8 cellular contexts compared by ENCODE assay signal in genomic region chr19:10096615-10096963, GRCh38. TPM values are rescaled to one million over a fixed set of nuclear protein-coding genes. Genes with fewer than 3 reads are reported as not detected.
DNase-seq lines count a peak whose midpoint lies in the region; ATAC-seq and TF ChIP-seq lines count a peak whose summit lies in the region.

No MANE protein-coding gene starts in this region.

- H3K4me1 Mint-ChIP-seq in activated T-cell treated with anti-CD3 and anti-CD28 coated beads, Interleukin-2, amount 50 U/mL, for 72 hours (ENCODE audit: low read depth), result peaks cover 40% of the 10 kb centered on the region

- peaks cover 5 to 11% of the 10 kb centered on the region in 2 donors for H3K36me3 Mint-ChIP-seq in activated T-cell treated with anti-CD3 and anti-CD28 coated beads, Interleukin-2, amount 50 U/mL, for 72 hours (ENCODE audit: insufficient read depth in 2 of 2)

- TF ChIP-seq EP300 in transverse colon (IDR thresholded peaks at IDR 0.05; ENCODE audit: low read depth), result no peak

- H3K36me3 ChIP-seq in adrenal gland (replicated peaks in 1 of 2) (peaks cover 0 to 11% of the 10 kb centered on the region in 2 donors), kidney epithelial cell (ENCODE audit: control insufficient read depth, insufficient read depth, low read length) (no peaks in the 10 kb centered on the region), transverse colon (no peaks in the 10 kb centered on the region)

- TF ChIP-seq POLR2A in adrenal gland (IDR thresholded peaks at IDR 0.05), result no peak
- no peak for TF ChIP-seq POLR2A in transverse colon (IDR thresholded peaks at IDR 0.05)

- 21 to 30% (median 28%) methylated on average over 9 to 26 of the region's 26 CpGs for WGBS in adrenal gland, 4 donors
- 37 to 38% methylated on average over 13 to 26 of the region's 26 CpGs for WGBS in transverse colon (ENCODE audit: low coverage in 1 of 2), 2 donors

- ATAC-seq in activated T-cell treated with anti-CD3 and anti-CD28 coated beads, Interleukin-2, amount 50 U/mL, for 72 hours (replicated peaks in 1 of 2), result no peak

- H3K9me3 Mint-ChIP-seq in activated T-cell treated with anti-CD3 and anti-CD28 coated beads, Interleukin-2, amount 50 U/mL, for 72 hours, result no peaks in the 10 kb centered on the region

- H3K9me3 ChIP-seq in adrenal gland (replicated peaks in 1 of 3) (no peaks in the 10 kb centered on the region), transverse colon (no peaks in the 10 kb centered on the region)

- H3K4me1 ChIP-seq in adrenal gland (replicated peaks in 1 of 2), result peaks cover 8 to 13% of the 10 kb centered on the region in 2 donors
- peaks cover 0 to 15% (median 10%) of the 10 kb centered on the region in 4 donors for H3K4me1 ChIP-seq in transverse colon

- DNase-seq in activated T-cell treated with anti-CD3 and anti-CD28 coated beads, Interleukin-2, amount 50 U/mL, for 72 hours, result no peak
- no peak for DNase-seq in activated T-cell treated with anti-CD3 and anti-CD28 coated beads, Interleukin-2, amount 50 U/mL, for 1 hour
- DNase-seq in adrenal gland (peak in 5 of 7 donors; percentile 44 to 81 (median 54)), kidney epithelial cell (ENCODE audit: low read depth) (no peak), transverse colon (peak; percentile 39), iPS-NIHi11 (ENCODE audit: low spot score) (no peak), NCI-H774 (lab: John Stamatoyannopoulos, UW) (no peak), NCI-H187 (lab: John Stamatoyannopoulos, UW) (no peak)

- H3K27me3 ChIP-seq in adrenal gland, result no peaks in the 10 kb centered on the region
- H3K27me3 ChIP-seq in kidney epithelial cell (ENCODE audit: control insufficient read depth, insufficient read depth, low read length), result no peaks in the 10 kb centered on the region
- no peaks in the 10 kb centered on the region for H3K27me3 ChIP-seq in transverse colon

- H3K27ac Mint-ChIP-seq in activated T-cell treated with anti-CD3 and anti-CD28 coated beads, Interleukin-2, amount 50 U/mL, for 72 hours, result peak overlapping the region; percentile 42

- TF ChIP-seq CTCF in adrenal gland (IDR thresholded peaks at IDR 0.05) (no peak), kidney epithelial cell (IDR thresholded peaks at IDR 0.05; ENCODE audit: insufficient read depth, low read length, poor library complexity, severe bottlenecking) (no peak), transverse colon (IDR thresholded peaks at IDR 0.05) (no peak)

- intact Hi-C loops in adrenal gland (cut with DNase I), result no loop called here
- intact Hi-C loops in transverse colon (cut with DNase I; ENCODE audit: low total_unique reads), result no loop called here

- H3K27me3 Mint-ChIP-seq in activated T-cell treated with anti-CD3 and anti-CD28 coated beads, Interleukin-2, amount 50 U/mL, for 72 hours (ENCODE audit: low read depth), result no peaks in the 10 kb centered on the region

- in situ Hi-C loops in transverse colon (cut with MboI; ENCODE audit: low pct_ligation_motif_present in 1 of 4, low pct_unique_long_range_greater_than_20kb in 1 of 4, low sequenced_read_pairs in 3 of 4), result no loop called here

- H3K27ac ChIP-seq in adrenal gland (peak overlapping the region in 4 of 5 donors; percentile 49 to 88 (median 78)), transverse colon (peak overlapping the region; percentile 61 to 87 (median 84))

- H3K4me3 Mint-ChIP-seq in activated T-cell treated with anti-CD3 and anti-CD28 coated beads, Interleukin-2, amount 50 U/mL, for 72 hours, result peak overlapping the region; percentile 76 to 87

- H3K4me3 ChIP-seq in adrenal gland (peak overlapping the region in 3 of 4 donors; percentile 23 to 41 (median 40)), kidney epithelial cell (ENCODE audit: low read depth, low read length) (peak overlapping the region; percentile 42), transverse colon (peak overlapping the region; percentile 23 to 49 (median 36))

RNA-seq across cellular contexts. Expression of gene ANGPTL6, which starts 5.9 kb away (rescaled TPM):
- 10 to 100 TPM; 13.2 to 17.6 TPM for total RNA-seq in activated T-cell treated with anti-CD3 and anti-CD28 coated beads, Interleukin-2, amount 50 U/mL, for 72 hours
- 1 to 10 TPM in 3 of 8 donors, under 1 TPM in 5; 0.12 to 3.2 (median 0.48) TPM for total RNA-seq in adrenal gland
- 1 to 10 TPM in 2 of 3 donors, under 1 TPM in 1; 0.16 to 1.9 (median 1.5) TPM for polyA plus RNA-seq in adrenal gland
- total RNA-seq in kidney epithelial cell, result 0.96 TPM in 1 of 2 replicates, not detected in the other
- 1 to 10 TPM in 1 of 4 donors, under 1 TPM in 2, not detected in 1; 0.32 to 4.5 (median 0.55) TPM for total RNA-seq in transverse colon

RNA-seq across cellular contexts. Expression of gene PPAN, which starts 9.6 kb away (rescaled TPM):
- total RNA-seq in activated T-cell treated with anti-CD3 and anti-CD28 coated beads, Interleukin-2, amount 50 U/mL, for 72 hours, result 100 to 1,000 TPM; 106 to 117 TPM
- total RNA-seq in adrenal gland (10 to 100 TPM; 18.2 to 44.8 (median 28.8) TPM), kidney epithelial cell (50.0 and 63.4 TPM in 2 replicates), transverse colon (10 to 100 TPM; 10.1 to 31.8 (median 21.5) TPM)
- 10 to 100 TPM; 21.2 to 98.7 (median 68.0) TPM for polyA plus RNA-seq in adrenal gland

RNA-seq across cellular contexts. Expression of gene SHFL, which starts 10.5 kb away (rescaled TPM):
- total RNA-seq in activated T-cell treated with anti-CD3 and anti-CD28 coated beads, Interleukin-2, amount 50 U/mL, for 72 hours, result 10 to 100 TPM; 55.0 to 70.4 TPM
- 10 to 100 TPM; 27.9 to 50.6 (median 42.3) TPM for total RNA-seq in adrenal gland
- polyA plus RNA-seq in adrenal gland, result 100 to 1,000 TPM in 1 of 3 donors, 10 to 100 TPM in 2; 18.6 to 116 (median 85.5) TPM
- total RNA-seq in kidney epithelial cell, result 32.1 and 35.3 TPM in 2 replicates
- total RNA-seq in transverse colon, result 10 to 100 TPM; 24.5 to 56.1 (median 39.0) TPM

RNA-seq across cellular contexts. Expression of gene P2RY11, which starts 14.9 kb away (rescaled TPM):
- total RNA-seq in activated T-cell treated with anti-CD3 and anti-CD28 coated beads, Interleukin-2, amount 50 U/mL, for 72 hours, result 10 to 100 TPM; 65.4 to 73.9 TPM
- total RNA-seq in adrenal gland (10 to 100 TPM in 1 of 8 donors, 1 to 10 TPM in 7; 2.0 to 10.5 (median 6.5) TPM), kidney epithelial cell (6.3 and 9.4 TPM in 2 replicates), transverse colon (10 to 100 TPM in 1 of 4 donors, 1 to 10 TPM in 2, under 1 TPM in 1; 0.80 to 13.8 (median 6.9) TPM)
- polyA plus RNA-seq in adrenal gland, result 10 to 100 TPM in 2 of 3 donors, under 1 TPM in 1; 0.77 to 21.5 (median 13.0) TPM

RNA-seq across cellular contexts. Expression of gene EIF3G, which starts 23.1 kb away (rescaled TPM):
- 100 to 1,000 TPM; 277 to 278 TPM for total RNA-seq in activated T-cell treated with anti-CD3 and anti-CD28 coated beads, Interleukin-2, amount 50 U/mL, for 72 hours
- total RNA-seq in adrenal gland (100 to 1,000 TPM; 177 to 341 (median 266) TPM), kidney epithelial cell (321 and 329 TPM in 2 replicates), transverse colon (100 to 1,000 TPM; 169 to 293 (median 198) TPM)
- 100 to 1,000 TPM; 205 to 225 (median 206) TPM for polyA plus RNA-seq in adrenal gland

Comparison
In these comparisons a context has a peak if more than half of its experiments do, and no peak if none do; other contexts are left out.
1. DNase-seq: peak in adrenal gland (5 of 7) and transverse colon (single experiment); none in activated T-cell treated with anti-CD3 and anti-CD28 coated beads, Interleukin-2, amount 50 U/mL, for 72 hours (0 of 2), activated T-cell treated with anti-CD3 and anti-CD28 coated beads, Interleukin-2, amount 50 U/mL, for 1 hour (single experiment), kidney epithelial cell (single experiment), iPS-NIHi11 (single experiment), NCI-H774 (single experiment) and NCI-H187 (0 of 2).
2. Peak in every context shown above with its lines, with median percentiles within 50 percentile points of each other: H3K4me3 ChIP-seq.